Comparison of ENCODE assay signal across 14 cellular contexts in genomic region chr3:185335799-185336198, GRCh38. TPM values are rescaled to one million over a fixed set of nuclear protein-coding genes. Genes with fewer than 3 reads are reported as not detected.
A peak's percentile ranks its signal among the peaks of the same experiment; 100 is the strongest.
DNase-seq lines count a peak whose midpoint lies in the region; TF ChIP-seq lines count a peak whose summit lies in the region.
"Had no signal": no experiment of that assay in that cellular context is flagged by ENCODE, and none has a peak within 500 bp of the region (broad histone marks: within the 10 kb centered on the region; RNA-seq: fewer than 3 reads in every experiment).

No MANE protein-coding gene starts in this region.

- H3K9me3 Mint-ChIP-seq in MCF 10A (ENCODE audit: unreplicated experiment) (no peaks in the 10 kb centered on the region), type B pancreatic cell (peaks cover 5% of the 10 kb centered on the region)
- H3K9me3 Mint-ChIP-seq: endodermal cell, neural crest cell had no signal

- DNase-seq in MCF 10A (ENCODE audit: unreplicated experiment) (peak; percentile 80), breast epithelium (ENCODE audit: low spot score in 2 of 2) (no peak), SK-N-SH (no peak), glomerular visceral epithelial cell (ENCODE audit: extremely low spot score) (peak; percentile 72), type B pancreatic cell (ENCODE audit: extremely low spot score, unreplicated experiment) (no peak), dedifferentiated amniotic fluid mesenchymal stem cell (ENCODE audit: extremely low spot score) (no peak), DMS 273 treated with DMSO at 0.1 percent for 48 hours (lab: John Stamatoyannopoulos, UW) (no peak), cerebellar nuclear complex (lab: John Stamatoyannopoulos, UW) (no peak)
- DNase-seq: activated CD4-positive, alpha-beta T cell treated with anti-CD3 and anti-CD28 coated beads, Interleukin-2, amount 50 U/mL, for 4 hours; endodermal cell; NCI-H524; stomach had no signal

- TF ChIP-seq RAD21 in SK-N-SH (IDR thresholded peaks at IDR 0.05; ENCODE audit: low read length), result no peak

- 0 out of 2 replicates have a peak overlapping the region, but pooled peaks have one; percentile 7 for H3K4me2 ChIP-seq in SK-N-SH

- no peak for TF ChIP-seq CTCF in MCF 10A (IDR thresholded peaks at IDR 0.05; ENCODE audit: unreplicated experiment)
- no peak for TF ChIP-seq CTCF in breast epithelium (IDR thresholded peaks at IDR 0.05)
- no peak for TF ChIP-seq CTCF in SK-N-SH (IDR thresholded peaks at IDR 0.05)
- no peak for TF ChIP-seq CTCF in type B pancreatic cell (conservative IDR thresholded peaks at IDR 0.05)

- H3K9me3 ChIP-seq in breast epithelium (no peaks in the 10 kb centered on the region), SK-N-SH (no peaks in the 10 kb centered on the region)
- H3K9me3 ChIP-seq: stomach had no signal

- H3K27me3 ChIP-seq in breast epithelium (no peaks in the 10 kb centered on the region), SK-N-SH (ENCODE audit: insufficient read depth) (no peaks in the 10 kb centered on the region)
- H3K27me3 ChIP-seq: stomach had no signal

- BruUV-seq in MCF 10A (replicated peaks; lab: Mats Ljungman, UMichigan), result no TSS peak

- H3K4me3 ChIP-seq in breast epithelium (no peak overlapping the region), SK-N-SH (ENCODE audit: low read depth in 2 of 2, low read length in 1 of 2) (no peak overlapping the region)
- H3K4me3 ChIP-seq: stomach had no signal

- H3K4me1 ChIP-seq in breast epithelium, result no peaks in the 10 kb centered on the region
- no peaks in the 10 kb centered on the region for H3K4me1 ChIP-seq in SK-N-SH (ENCODE audit: control insufficient read depth in 1 of 2, insufficient read depth in 2 of 2, low read depth in 1 of 2, low read length in 1 of 2)

- H3K27ac Mint-ChIP-seq in MCF 10A (ENCODE audit: low read depth, unreplicated experiment) (peak overlapping the region; percentile 78), type B pancreatic cell (peak overlapping the region; percentile 87)
- H3K27ac Mint-ChIP-seq: activated naive CD8-positive, alpha-beta T cell; endodermal cell had no signal

- TF ChIP-seq EP300 in SK-N-SH (IDR thresholded peaks at IDR 0.05; ENCODE audit: borderline replicate concordance in 1 of 2, low read depth in 1 of 2, low read length in 1 of 2), result no peak

- POLR2A ChIA-PET in MCF 10A (lab: Yijun Ruan, JAX) (interaction anchor here (0.7 to 2.4 kb wide), 2 partner anchors 11 to 27 kb away, joined by 3 to 9 read pairs; partner anchors contain the start of gene MAP3K13), SK-N-SH (lab: Yijun Ruan, JAX) (interaction anchor here (0.6 kb wide), 1 partner anchor 324 kb away, joined by 3 read pairs; no protein-coding TSS in a partner anchor)

- no peak overlapping the region for H3K4me3 Mint-ChIP-seq in MCF 10A (ENCODE audit: unreplicated experiment)
- no peak overlapping the region for H3K4me3 Mint-ChIP-seq in type B pancreatic cell
- H3K4me3 Mint-ChIP-seq: activated naive CD8-positive, alpha-beta T cell; endodermal cell; neural crest cell had no signal

- intact Hi-C loops in MCF 10A (cut with micrococcal nuclease) (no loop called here), breast epithelium (cut with DNase I; ENCODE audit: low total_unique reads) (no loop called here)

- H3K9me2 ChIP-seq in SK-N-SH, result no peaks in the 10 kb centered on the region; the same call in 1 of the 2 replicates

- no peak overlapping the region for H2AFZ ChIP-seq in SK-N-SH (ENCODE audit: low read depth)

- no peaks in the 10 kb centered on the region for H3K36me3 ChIP-seq in breast epithelium
- no peaks in the 10 kb centered on the region for H3K36me3 ChIP-seq in SK-N-SH (replicated peaks in 1 of 2; ENCODE audit: control insufficient read depth in 1 of 2, insufficient read depth in 2 of 2, low read length in 1 of 2)
- H3K36me3 ChIP-seq: stomach had no signal

- CTCF ChIA-PET in MCF 10A (lab: Yijun Ruan, JAX), result interaction anchor here (0.6 kb wide), 1 partner anchor 20 kb away, joined by 6 read pairs; no protein-coding TSS in a partner anchor
- CTCF ChIA-PET in SK-N-SH (lab: Yijun Ruan, JAX), result interaction anchor here (0.9 to 1.3 kb wide), 2 partner anchors 18 to 24 kb away, joined by 3 to 6 read pairs; no protein-coding TSS in a partner anchor

- TF ChIP-seq POLR2A in breast epithelium (IDR thresholded peaks at IDR 0.05), result no peak

- H4K20me1 ChIP-seq in SK-N-SH (ENCODE audit: insufficient read depth), result no peaks in the 10 kb centered on the region

- H3K79me2 ChIP-seq in SK-N-SH (ENCODE audit: insufficient read depth), result no peaks in the 10 kb centered on the region

- H3K4me1 Mint-ChIP-seq in MCF 10A (ENCODE audit: insufficient read depth, unreplicated experiment) (peaks cover 25% of the 10 kb centered on the region), type B pancreatic cell (ENCODE audit: unreplicated experiment) (peaks cover 13% of the 10 kb centered on the region)
- H3K4me1 Mint-ChIP-seq: endodermal cell, neural crest cell had no signal

- peak overlapping the region in 1 of 2 donors; percentile 40 for H3K27ac ChIP-seq in breast epithelium
- no peak overlapping the region for H3K27ac ChIP-seq in SK-N-SH (ENCODE audit: low read depth in 2 of 2, low read length in 1 of 2)

- H3K9ac ChIP-seq in SK-N-SH, result no peak overlapping the region

- H3F3A ChIP-seq in SK-N-SH (replicated peaks; ENCODE audit: insufficient read depth), result no peaks in the 10 kb centered on the region

- H3K27me3 Mint-ChIP-seq in MCF 10A (ENCODE audit: insufficient read depth, unreplicated experiment), result no peaks in the 10 kb centered on the region
- H3K27me3 Mint-ChIP-seq in type B pancreatic cell, result no peaks in the 10 kb centered on the region
- H3K27me3 Mint-ChIP-seq: activated naive CD8-positive, alpha-beta T cell had no signal

- no peaks in the 10 kb centered on the region for H3K36me3 Mint-ChIP-seq in MCF 10A (ENCODE audit: insufficient read depth, unreplicated experiment)
- no peaks in the 10 kb centered on the region for H3K36me3 Mint-ChIP-seq in type B pancreatic cell

TF ChIP-seq in SK-N-SH, 30 proteins besides CTCF, POLR2A, EP300 and RAD21 (continues in another document):
- TF ChIP-seq SIN3A (IDR thresholded peaks at IDR 0.05; ENCODE audit: borderline replicate concordance, low read depth, low read length), result no peak
- TF ChIP-seq GATA2 (CRISPR knock-in tag; IDR thresholded peaks at IDR 0.05), result no peak
- no peak for TF ChIP-seq USF1 (IDR thresholded peaks at IDR 0.05; ENCODE audit: borderline replicate concordance, low read depth)
- TF ChIP-seq USF2 (IDR thresholded peaks at IDR 0.05; ENCODE audit: borderline replicate concordance, low read depth, low read length), result no peak
- no peak for TF ChIP-seq EZH2phosphoT487 (IDR thresholded peaks at IDR 0.05; ENCODE audit: borderline replicate concordance, low read depth)
- no peak for TF ChIP-seq REST (IDR thresholded peaks at IDR 0.05; ENCODE audit: low read depth, low read length)
- TF ChIP-seq MEF2A (IDR thresholded peaks at IDR 0.05; ENCODE audit: borderline replicate concordance, low read depth), result no peak
- TF ChIP-seq RCOR1 (IDR thresholded peaks at IDR 0.05; ENCODE audit: low read length), result no peak
- no peak for TF ChIP-seq NFIC (IDR thresholded peaks at IDR 0.05; ENCODE audit: borderline replicate concordance)
- TF ChIP-seq MAX (IDR thresholded peaks at IDR 0.05; ENCODE audit: low read depth), result no peak
- no peak for TF ChIP-seq YY1 (IDR thresholded peaks at IDR 0.05; ENCODE audit: low read depth)

RNA-seq across cellular contexts. Expression of gene MAP3K13, which starts 27.1 kb away (rescaled TPM):
- total RNA-seq in MCF 10A (2022) (15.8 and 23.7 TPM in 2 replicates), breast epithelium (10 to 100 TPM in 2 of 3 donors, 1 to 10 TPM in 1; 9.1 to 34.7 (median 23.9) TPM), type B pancreatic cell (ENCODE audit: low replicate concordance) (29.1 and 40.4 TPM in 2 replicates)
- polyA plus RNA-seq in SK-N-SH (2012; rRNA removed), result 9.1 and 12.0 TPM in 2 replicates
- polyA plus RNA-seq in SK-N-SH (2012; cell fraction: cytosol; rRNA removed), result 15.3 and 18.1 TPM in 2 replicates
- polyA plus RNA-seq in SK-N-SH (2012; cell fraction: nucleus; rRNA removed), result 3.6 and 5.0 TPM in 2 replicates

Comparison
In these comparisons a context has a peak if more than half of its experiments do, and no peak if none do; other contexts are left out.
1. DNase-seq: peak in MCF 10A (single experiment) and glomerular visceral epithelial cell (single experiment); none in breast epithelium (0 of 2), SK-N-SH (single experiment), type B pancreatic cell (single experiment), dedifferentiated amniotic fluid mesenchymal stem cell (single experiment), DMS 273 treated with DMSO at 0.1 percent for 48 hours (single experiment) and cerebellar nuclear complex (0 of 2).